Comparison of ENCODE assay signal across 1 cellular context in the genomic region with DNA sequence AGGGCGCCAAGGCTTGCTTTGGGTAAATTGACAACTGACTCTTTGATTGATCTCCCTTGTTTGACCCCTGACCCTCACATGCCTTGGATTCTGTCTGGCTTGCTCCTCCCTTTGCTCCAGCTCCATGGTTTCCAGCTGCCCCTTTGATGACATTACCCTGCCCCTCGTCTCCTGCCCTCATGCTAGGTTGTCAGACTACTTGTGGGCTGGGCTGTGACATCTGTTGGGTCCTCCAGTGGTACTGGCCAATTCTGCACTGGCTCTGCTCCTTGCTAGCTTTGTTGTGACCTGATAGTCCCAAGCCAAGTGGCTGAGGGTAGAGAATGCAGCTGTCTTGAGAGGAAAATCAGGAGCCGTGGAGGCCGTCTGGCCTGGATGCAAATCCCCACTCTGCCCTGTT.
TF ChIP-seq lines count a peak whose summit lies in the region.

No MANE protein-coding gene starts in this region.

TF ChIP-seq in H1, 55 proteins besides CTCF, POLR2A, EP300 and RAD21:
- TF ChIP-seq, protein P1, sequence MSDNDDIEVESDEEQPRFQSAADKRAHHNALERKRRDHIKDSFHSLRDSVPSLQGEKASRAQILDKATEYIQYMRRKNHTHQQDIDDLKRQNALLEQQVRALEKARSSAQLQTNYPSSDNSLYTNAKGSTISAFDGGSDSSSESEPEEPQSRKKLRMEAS (IDR thresholded peaks at IDR 0.05) = peak; percentile 28; the same call in 1 of the 2 replicates
- TF ChIP-seq SIRT6 (IDR thresholded peaks at IDR 0.05; ENCODE audit: low read length) = no peak
- TF ChIP-seq BRCA1 (IDR thresholded peaks at IDR 0.05; ENCODE audit: low read depth, low read length) = no peak
TF ChIP-seq in H1: peak in this region for 1.
